ENCODE assay signal across 1 cellular context in the genomic region with DNA sequence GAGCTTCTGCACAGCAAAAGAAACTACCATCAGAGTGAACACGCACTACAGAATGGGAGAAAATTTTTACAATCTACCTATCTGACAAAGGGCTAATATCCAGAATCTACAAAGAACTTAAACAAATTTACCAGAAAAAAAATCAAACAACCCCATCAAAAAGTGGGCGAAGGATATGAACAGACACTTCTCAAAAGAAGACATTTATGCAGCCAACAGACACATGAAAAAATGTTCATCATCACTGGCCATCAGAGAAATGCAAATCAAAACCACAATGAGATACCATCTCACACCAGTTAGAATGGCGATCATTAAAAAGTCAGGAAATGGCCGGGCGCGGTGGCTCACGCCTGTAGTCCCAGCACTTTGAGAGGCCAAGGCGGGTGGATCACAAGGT.
TF ChIP-seq lines count a peak whose summit lies in the region.

No MANE protein-coding gene starts in this region.

TF ChIP-seq in GM12878, 131 proteins besides CTCF, POLR2A, EP300 and RAD21:
- TF ChIP-seq, protein P1, sequence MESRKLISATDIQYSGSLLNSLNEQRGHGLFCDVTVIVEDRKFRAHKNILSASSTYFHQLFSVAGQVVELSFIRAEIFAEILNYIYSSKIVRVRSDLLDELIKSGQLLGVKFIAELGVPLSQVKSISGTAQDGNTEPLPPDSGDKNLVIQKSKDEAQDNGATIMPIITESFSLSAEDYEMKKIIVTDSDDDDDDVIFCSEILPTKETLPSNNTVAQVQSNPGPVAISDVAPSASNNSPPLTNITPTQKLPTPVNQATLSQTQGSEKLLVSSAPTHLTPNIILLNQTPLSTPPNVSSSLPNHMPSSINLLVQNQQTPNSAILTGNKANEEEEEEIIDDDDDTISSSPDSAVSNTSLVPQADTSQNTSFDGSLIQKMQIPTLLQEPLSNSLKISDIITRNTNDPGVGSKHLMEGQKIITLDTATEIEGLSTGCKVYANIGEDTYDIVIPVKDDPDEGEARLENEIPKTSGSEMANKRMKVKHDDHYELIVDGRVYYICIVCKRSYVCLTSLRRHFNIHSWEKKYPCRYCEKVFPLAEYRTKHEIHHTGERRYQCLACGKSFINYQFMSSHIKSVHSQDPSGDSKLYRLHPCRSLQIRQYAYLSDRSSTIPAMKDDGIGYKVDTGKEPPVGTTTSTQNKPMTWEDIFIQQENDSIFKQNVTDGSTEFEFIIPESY (IDR thresholded peaks at IDR 0.05) = peak; percentile 81
